8 cellular contexts compared by ENCODE assay signal in the genomic region with DNA sequence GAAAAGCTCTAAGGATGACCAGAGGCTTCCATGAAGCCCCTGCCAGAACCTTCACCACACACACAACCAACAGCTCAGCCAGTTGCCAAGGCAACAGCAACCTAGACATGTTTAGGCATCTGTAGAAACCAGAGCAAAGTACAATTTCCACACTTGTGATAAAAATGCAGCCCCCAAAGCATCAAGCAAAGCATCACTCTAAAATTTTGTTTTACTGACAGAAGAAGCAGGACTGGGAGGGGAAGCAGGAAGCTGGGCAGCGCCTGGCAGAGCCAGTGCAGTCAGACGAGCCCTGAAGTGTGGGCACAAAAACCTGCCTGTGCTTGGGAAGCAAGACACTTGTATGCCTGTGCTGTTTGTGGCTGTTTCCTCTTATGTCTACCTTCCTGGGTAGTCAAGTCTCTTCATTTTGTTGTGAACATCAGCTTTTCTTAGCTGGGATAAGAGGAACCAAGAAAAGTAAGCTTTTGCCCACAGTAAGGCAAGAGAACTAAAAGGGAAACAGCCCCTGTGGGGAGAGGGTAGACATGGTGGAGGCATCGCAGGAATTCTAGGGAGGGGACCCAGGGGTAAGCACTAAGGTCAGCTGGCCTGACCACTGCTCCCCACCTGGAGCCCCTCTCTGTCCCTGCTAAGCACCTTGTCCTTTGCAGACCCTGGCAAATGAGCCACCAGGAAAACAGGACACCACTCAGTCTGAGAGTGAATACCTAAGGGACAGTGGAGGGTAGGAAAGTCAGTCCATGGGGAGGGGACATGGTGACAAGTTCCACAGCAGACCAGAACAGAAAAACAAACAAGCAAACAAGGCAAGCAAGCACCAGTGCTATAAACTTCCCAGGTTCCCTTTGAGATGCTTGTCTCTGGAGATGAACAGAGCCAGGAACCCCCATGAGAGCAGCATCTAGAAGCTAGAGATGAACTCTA. TPM values are rescaled to one million over a fixed set of nuclear protein-coding genes. Genes with fewer than 3 reads are reported as not detected.
DNase-seq lines count a peak whose midpoint lies in the region; ATAC-seq, FAIRE-seq and TF ChIP-seq lines count a peak whose summit lies in the region.

No MANE protein-coding gene starts in this region.

- no peak overlapping the region for H3K4me2 ChIP-seq in mesenchymal stem cell (ENCODE audit: low read length, poor library complexity, severe bottlenecking)

- H2AK5ac ChIP-seq in mesenchymal stem cell (ENCODE audit: low read length, severe bottlenecking), result peak overlapping the region; percentile 96

- peak overlapping the region in 1 of 2 experiments; percentile 84 for H3K23ac ChIP-seq in mesenchymal stem cell (ENCODE audit: low read length in 2 of 2)

- H3K27ac ChIP-seq in mesenchymal stem cell (ENCODE audit: low read length, poor library complexity, severe bottlenecking) (peak overlapping the region; percentile 66), aorta (ENCODE audit: low read depth in 1 of 2, low read length in 2 of 2) (peak overlapping the region; percentile 57 to 60)

- H3K36me3 Mint-ChIP-seq in activated naive CD4-positive, alpha-beta T cell treated with anti-CD3 and anti-CD28 coated beads, Interleukin-2, amount 50 U/mL, for 24 hours, result no peaks in the 10 kb centered on the region
- H3K36me3 Mint-ChIP-seq in brain, result peaks cover 20% of the 10 kb centered on the region

- no peaks in the 10 kb centered on the region for H3K9me3 Mint-ChIP-seq in activated naive CD4-positive, alpha-beta T cell treated with anti-CD3 and anti-CD28 coated beads, Interleukin-2, amount 50 U/mL, for 24 hours
- H3K9me3 Mint-ChIP-seq in brain, result peaks cover 5 to 13% (median 6%) of the 10 kb centered on the region in 5 experiments

- H3K4me3 ChIP-seq in mesenchymal stem cell (ENCODE audit: insufficient read depth in 1 of 2, low read depth in 1 of 2, low read length in 2 of 2) (peak overlapping the region in 1 of 2 experiments; percentile 26), aorta (ENCODE audit: low read length in 2 of 2) (no peak overlapping the region)

- H2BK12ac ChIP-seq in mesenchymal stem cell (ENCODE audit: low read length in 2 of 2), result peak overlapping the region; percentile 86 to 94

- FAIRE-seq in D721Med (lab: Jason Lieb, UNC) (no peak), H54 (lab: Jason Lieb, UNC) (no peak)

- intact Hi-C loops in aorta (cut with DNase I), result no loop called here

- no peaks in the 10 kb centered on the region for H3K27me3 Mint-ChIP-seq in activated naive CD4-positive, alpha-beta T cell treated with anti-CD3 and anti-CD28 coated beads, Interleukin-2, amount 50 U/mL, for 24 hours
- H3K27me3 Mint-ChIP-seq in brain, result no peaks in the 10 kb centered on the region

- peak overlapping the region; percentile 39 for H4K8ac ChIP-seq in mesenchymal stem cell (ENCODE audit: low read length)

- peaks cover 3% of the 10 kb centered on the region for H3K79me1 ChIP-seq in mesenchymal stem cell (replicated peaks; ENCODE audit: low read length, poor library complexity, severe bottlenecking)

- WGBS in mesenchymal stem cell, result 60% methylated on average over 3 of the region's 3 CpGs
- WGBS in aorta, 2 donors, result 2 to 9% methylated on average over 3 of the region's 3 CpGs

- peak; percentile 19 for ATAC-seq in aorta (ENCODE audit: low FRiP score)
- ATAC-seq in HG03108 (IDR thresholded peaks at IDR 0.05; ENCODE audit: unreplicated experiment), result no peak

- no peak for DNase-seq in activated naive CD4-positive, alpha-beta T cell (lab: John Stamatoyannopoulos, UW)
- DNase-seq in mesenchymal stem cell, result peak; percentile 68
- peak in 1 of 2 donors; percentile 62 for DNase-seq in aorta
- no peak for DNase-seq in D721Med (ENCODE audit: insufficient read length, low spot score)
- DNase-seq in H54 (ENCODE audit: insufficient read length, low spot score), result no peak

- no peak for TF ChIP-seq POLR2A in H54 (IDR thresholded peaks at IDR 0.05; ENCODE audit: low read depth, low read length)

- peaks cover 44% of the 10 kb centered on the region for H3K4me1 ChIP-seq in mesenchymal stem cell (ENCODE audit: control insufficient read depth, insufficient read depth, low read depth, low read length)
- peaks cover 14 to 15% of the 10 kb centered on the region in 2 donors for H3K4me1 ChIP-seq in aorta (ENCODE audit: control insufficient read depth in 1 of 2, insufficient read depth in 2 of 2, low read length in 2 of 2)

- peak overlapping the region; percentile 50 for H3K9ac ChIP-seq in mesenchymal stem cell (ENCODE audit: low read length)

- H3K27me3 ChIP-seq in mesenchymal stem cell (ENCODE audit: control insufficient read depth in 1 of 2, insufficient read depth in 1 of 2, low read length in 2 of 2) (no peaks in the 10 kb centered on the region), aorta (ENCODE audit: control insufficient read depth in 1 of 2, insufficient read depth in 2 of 2, low read length in 1 of 2) (no peaks in the 10 kb centered on the region)

- peak overlapping the region; percentile 3 for H2BK5ac ChIP-seq in mesenchymal stem cell (ENCODE audit: low read depth, low read length, poor library complexity, severe bottlenecking)

- no peak overlapping the region for H2AFZ ChIP-seq in mesenchymal stem cell (ENCODE audit: low read depth, low read length)

- peak overlapping the region; percentile 76 to 95 for H3K4ac ChIP-seq in mesenchymal stem cell (ENCODE audit: low read depth in 1 of 2, low read length in 2 of 2)

- H4K91ac ChIP-seq in mesenchymal stem cell (ENCODE audit: low read length), result peak overlapping the region; percentile 67

- no peaks in the 10 kb centered on the region for H3K9me3 ChIP-seq in mesenchymal stem cell (ENCODE audit: control insufficient read depth, low read length)
- no peaks in the 10 kb centered on the region for H3K9me3 ChIP-seq in aorta (ENCODE audit: control insufficient read depth, low read length)

- no peaks in the 10 kb centered on the region for H3K36me3 ChIP-seq in mesenchymal stem cell (ENCODE audit: control insufficient read depth in 1 of 2, insufficient read depth in 2 of 2, low read depth in 1 of 2, low read length in 2 of 2)
- H3K36me3 ChIP-seq in aorta (ENCODE audit: control insufficient read depth in 1 of 2, insufficient read depth in 2 of 2, low read length in 1 of 2), result no peaks in the 10 kb centered on the region

- H2BK120ac ChIP-seq in mesenchymal stem cell (ENCODE audit: low read depth, low read length), result peak overlapping the region; percentile 29

- H3K4me1 Mint-ChIP-seq in activated naive CD4-positive, alpha-beta T cell treated with anti-CD3 and anti-CD28 coated beads, Interleukin-2, amount 50 U/mL, for 24 hours, result peaks cover 86% of the 10 kb centered on the region
- peaks cover 63% of the 10 kb centered on the region for H3K4me1 Mint-ChIP-seq in brain

- H3K4me3 Mint-ChIP-seq in activated naive CD4-positive, alpha-beta T cell treated with anti-CD3 and anti-CD28 coated beads, Interleukin-2, amount 50 U/mL, for 24 hours, result no peak overlapping the region
- H3K4me3 Mint-ChIP-seq in brain, result peak overlapping the region in 4 of 5 experiments; percentile 14 to 37 (median 24)

- H3K18ac ChIP-seq in mesenchymal stem cell (ENCODE audit: low read depth in 1 of 2, low read length in 2 of 2), result peak overlapping the region; percentile 46 to 92

- TF ChIP-seq CTCF in brain (conservative IDR thresholded peaks at IDR 0.05), result no peak
- no peak for TF ChIP-seq CTCF in D721Med (IDR thresholded peaks at IDR 0.05; ENCODE audit: insufficient read depth, missing control alignments)

- no peak overlapping the region for H2BK15ac ChIP-seq in mesenchymal stem cell (ENCODE audit: low read depth, poor library complexity, severe bottlenecking)

- peak overlapping the region in 1 of 2 experiments; percentile 89 for H3K14ac ChIP-seq in mesenchymal stem cell (ENCODE audit: low read length in 2 of 2)

- H3K27ac Mint-ChIP-seq in activated naive CD4-positive, alpha-beta T cell treated with anti-CD3 and anti-CD28 coated beads, Interleukin-2, amount 50 U/mL, for 24 hours, result peak overlapping the region; percentile 86
- peak overlapping the region; percentile 49 to 93 (median 70) for H3K27ac Mint-ChIP-seq in brain

RNA-seq across cellular contexts. Expression of gene PACSIN2, which starts 13.4 kb away (rescaled TPM):
- polyA plus RNA-seq in brain (ENCODE audit: insufficient read depth, low read depth, low replicate concordance), result 87.7 TPM
- polyA plus RNA-seq in mesenchymal stem cell (2013, experiment 1 of 2), result 33.2 TPM
- 35.1 TPM for polyA plus RNA-seq in mesenchymal stem cell (2013, experiment 2 of 2)
- 100 to 1,000 TPM in 1 of 2 donors, 10 to 100 TPM in 1; 59.1 to 127 TPM for total RNA-seq in aorta
- polyA plus RNA-seq in aorta, result 100 to 1,000 TPM in 1 of 2 donors, 10 to 100 TPM in 1; 50.5 to 110 TPM
